In the genomic region with DNA sequence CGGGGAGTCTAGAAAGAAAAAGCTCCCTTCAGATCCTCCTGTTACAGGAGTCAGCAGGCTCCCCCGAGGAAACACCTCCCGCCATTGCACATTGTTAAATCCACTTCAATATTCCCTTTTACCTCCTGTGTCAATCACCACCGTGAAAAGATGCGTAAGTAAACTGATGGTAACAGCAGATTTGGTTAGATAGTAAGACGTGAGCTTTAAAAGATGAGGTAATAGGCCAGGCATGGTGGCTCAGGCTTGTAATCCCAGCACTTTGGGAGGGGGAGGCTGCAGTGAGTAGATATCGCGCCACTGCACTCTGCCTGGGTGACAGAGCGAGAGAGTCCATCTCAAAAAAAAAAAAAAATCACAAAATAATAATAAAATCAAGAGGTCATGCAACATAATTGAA, we compare ENCODE assay signal across 1 cellular context.
A peak's percentile ranks its signal among the peaks of the same experiment; 100 is the strongest.
TF ChIP-seq lines count a peak whose summit lies in the region.

No MANE protein-coding gene starts in this region.

TF ChIP-seq in K562, 482 proteins besides CTCF, POLR2A, EP300 and RAD21 (continued from another document):
- TF ChIP-seq, protein P1, sequence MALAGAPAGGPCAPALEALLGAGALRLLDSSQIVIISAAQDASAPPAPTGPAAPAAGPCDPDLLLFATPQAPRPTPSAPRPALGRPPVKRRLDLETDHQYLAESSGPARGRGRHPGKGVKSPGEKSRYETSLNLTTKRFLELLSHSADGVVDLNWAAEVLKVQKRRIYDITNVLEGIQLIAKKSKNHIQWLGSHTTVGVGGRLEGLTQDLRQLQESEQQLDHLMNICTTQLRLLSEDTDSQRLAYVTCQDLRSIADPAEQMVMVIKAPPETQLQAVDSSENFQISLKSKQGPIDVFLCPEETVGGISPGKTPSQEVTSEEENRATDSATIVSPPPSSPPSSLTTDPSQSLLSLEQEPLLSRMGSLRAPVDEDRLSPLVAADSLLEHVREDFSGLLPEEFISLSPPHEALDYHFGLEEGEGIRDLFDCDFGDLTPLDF (CRISPR knock-in tag; IDR thresholded peaks at IDR 0.05): no peak
- TF ChIP-seq SAP30 (IDR thresholded peaks at IDR 0.05; ENCODE audit: borderline replicate concordance, insufficient read depth, low read depth, low read length, poor library complexity, severe bottlenecking) (no peak), L3MBTL2 (IDR thresholded peaks at IDR 0.05) (no peak), SMARCA4 (IDR thresholded peaks at IDR 0.05) (peak; percentile 30; the same call in 1 of the 2 replicates), POLR2AphosphoS2 (IDR thresholded peaks at IDR 0.05; ENCODE audit: low read length) (no peak)
- TF ChIP-seq, protein P2, sequence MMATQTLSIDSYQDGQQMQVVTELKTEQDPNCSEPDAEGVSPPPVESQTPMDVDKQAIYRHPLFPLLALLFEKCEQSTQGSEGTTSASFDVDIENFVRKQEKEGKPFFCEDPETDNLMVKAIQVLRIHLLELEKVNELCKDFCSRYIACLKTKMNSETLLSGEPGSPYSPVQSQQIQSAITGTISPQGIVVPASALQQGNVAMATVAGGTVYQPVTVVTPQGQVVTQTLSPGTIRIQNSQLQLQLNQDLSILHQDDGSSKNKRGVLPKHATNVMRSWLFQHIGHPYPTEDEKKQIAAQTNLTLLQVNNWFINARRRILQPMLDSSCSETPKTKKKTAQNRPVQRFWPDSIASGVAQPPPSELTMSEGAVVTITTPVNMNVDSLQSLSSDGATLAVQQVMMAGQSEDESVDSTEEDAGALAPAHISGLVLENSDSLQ (IDR thresholded peaks at IDR 0.05): peak; percentile 88
- TF ChIP-seq, protein P3, sequence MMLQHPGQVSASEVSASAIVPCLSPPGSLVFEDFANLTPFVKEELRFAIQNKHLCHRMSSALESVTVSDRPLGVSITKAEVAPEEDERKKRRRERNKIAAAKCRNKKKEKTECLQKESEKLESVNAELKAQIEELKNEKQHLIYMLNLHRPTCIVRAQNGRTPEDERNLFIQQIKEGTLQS (IDR thresholded peaks at IDR 0.05): peak; percentile 64
- TF ChIP-seq, protein P3 (CRISPR knock-in tag; conservative IDR thresholded peaks at IDR 0.05): no peak
